Comparison of ENCODE assay signal across 1 cellular context in the genomic region with DNA sequence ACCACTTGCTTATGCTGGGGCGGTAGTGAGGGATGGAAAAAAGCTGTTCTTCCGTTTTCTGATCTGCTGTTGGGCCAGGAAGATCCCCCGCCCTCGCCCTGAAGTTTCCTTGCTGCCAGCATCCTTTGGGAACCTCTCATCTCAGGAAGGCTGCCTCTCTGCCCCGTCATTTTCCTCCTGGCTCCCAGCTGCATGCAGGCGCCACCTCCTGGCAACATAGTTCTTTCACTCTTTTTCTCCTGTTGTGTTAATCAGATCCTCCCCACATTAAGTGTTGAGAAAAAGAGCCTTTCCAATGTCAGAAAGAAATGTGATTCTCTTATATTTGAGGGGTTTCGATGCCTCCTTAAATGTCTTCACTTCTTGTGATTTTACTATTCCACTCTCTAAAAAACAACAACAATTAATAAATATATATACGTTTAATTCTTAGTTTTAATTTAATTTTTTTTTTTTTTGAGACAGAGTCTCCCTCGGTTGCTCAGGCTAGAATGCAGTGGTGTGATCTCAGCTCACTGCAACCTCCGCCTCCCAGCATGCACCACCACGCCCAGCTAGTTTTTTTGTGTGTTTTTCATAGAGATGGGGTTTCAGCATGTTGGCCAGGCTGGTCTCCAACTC.
A peak's percentile ranks its signal among the peaks of the same experiment; 100 is the strongest.
TF ChIP-seq lines count a peak whose summit lies in the region.

No MANE protein-coding gene starts in this region.

TF ChIP-seq in K562, 482 proteins besides CTCF, POLR2A, EP300 and RAD21 (continued from another document and continues in another):
- TF ChIP-seq, protein P1, sequence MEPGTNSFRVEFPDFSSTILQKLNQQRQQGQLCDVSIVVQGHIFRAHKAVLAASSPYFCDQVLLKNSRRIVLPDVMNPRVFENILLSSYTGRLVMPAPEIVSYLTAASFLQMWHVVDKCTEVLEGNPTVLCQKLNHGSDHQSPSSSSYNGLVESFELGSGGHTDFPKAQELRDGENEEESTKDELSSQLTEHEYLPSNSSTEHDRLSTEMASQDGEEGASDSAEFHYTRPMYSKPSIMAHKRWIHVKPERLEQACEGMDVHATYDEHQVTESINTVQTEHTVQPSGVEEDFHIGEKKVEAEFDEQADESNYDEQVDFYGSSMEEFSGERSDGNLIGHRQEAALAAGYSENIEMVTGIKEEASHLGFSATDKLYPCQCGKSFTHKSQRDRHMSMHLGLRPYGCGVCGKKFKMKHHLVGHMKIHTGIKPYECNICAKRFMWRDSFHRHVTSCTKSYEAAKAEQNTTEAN (CRISPR knock-in tag; IDR thresholded peaks at IDR 0.05): no peak
- TF ChIP-seq NFATC3 (IDR thresholded peaks at IDR 0.05) (no peak), HNRNPK (IDR thresholded peaks at IDR 0.05; ENCODE audit: low read depth, low read length, poor library complexity, severe bottlenecking) (no peak), NR2F6 (CRISPR knock-in tag; IDR thresholded peaks at IDR 0.05) (no peak), SLC30A9 (CRISPR knock-in tag; IDR thresholded peaks at IDR 0.05) (no peak), BACH1 (tag; IDR thresholded peaks at IDR 0.05) (no peak), KDM1A (IDR thresholded peaks at IDR 0.05) (no peak), STAT5B (CRISPR knock-in tag; IDR thresholded peaks at IDR 0.05) (no peak), MAFF (IDR thresholded peaks at IDR 0.05; ENCODE audit: low read length) (0 out of 2 replicates have a peak, but pooled peaks have one; percentile 10), NR3C1 (CRISPR knock-in tag; IDR thresholded peaks at IDR 0.05) (no peak), CCNT2 (IDR thresholded peaks at IDR 0.05; ENCODE audit: borderline replicate concordance, extremely low read depth, insufficient read length, low read depth, low read length) (no peak), FOXM1 (IDR thresholded peaks at IDR 0.05; ENCODE audit: low read depth) (no peak), FOXM1 (CRISPR knock-in tag; IDR thresholded peaks at IDR 0.05; ENCODE audit: low read depth) (no peak), SMARCA4 (IDR thresholded peaks at IDR 0.05) (no peak), POLR2AphosphoS5 (IDR thresholded peaks at IDR 0.05; ENCODE audit: control insufficient read depth, insufficient read depth, low read depth, low read length) (no peak), NFRKB (IDR thresholded peaks at IDR 0.05; ENCODE audit: low read depth) (no peak), LEF1 (IDR thresholded peaks at IDR 0.05) (no peak), MAZ (CRISPR knock-in tag; conservative IDR thresholded peaks at IDR 0.05 in 1 of 2, IDR thresholded peaks at IDR 0.05 in 1 of 2) (0 out of 4 replicates have a peak, but pooled peaks of 1 of the 2 experiments have one; percentile 36), MEIS2 (IDR thresholded peaks at IDR 0.05; ENCODE audit: partially characterized antibody) (no peak), SRSF1 (IDR thresholded peaks at IDR 0.05; ENCODE audit: low read depth, low read length) (no peak), CHCHD3 (CRISPR knock-in tag; IDR thresholded peaks at IDR 0.05) (no peak), ZNF551 (CRISPR knock-in tag; IDR thresholded peaks at IDR 0.05) (no peak)
- TF ChIP-seq, protein P2, sequence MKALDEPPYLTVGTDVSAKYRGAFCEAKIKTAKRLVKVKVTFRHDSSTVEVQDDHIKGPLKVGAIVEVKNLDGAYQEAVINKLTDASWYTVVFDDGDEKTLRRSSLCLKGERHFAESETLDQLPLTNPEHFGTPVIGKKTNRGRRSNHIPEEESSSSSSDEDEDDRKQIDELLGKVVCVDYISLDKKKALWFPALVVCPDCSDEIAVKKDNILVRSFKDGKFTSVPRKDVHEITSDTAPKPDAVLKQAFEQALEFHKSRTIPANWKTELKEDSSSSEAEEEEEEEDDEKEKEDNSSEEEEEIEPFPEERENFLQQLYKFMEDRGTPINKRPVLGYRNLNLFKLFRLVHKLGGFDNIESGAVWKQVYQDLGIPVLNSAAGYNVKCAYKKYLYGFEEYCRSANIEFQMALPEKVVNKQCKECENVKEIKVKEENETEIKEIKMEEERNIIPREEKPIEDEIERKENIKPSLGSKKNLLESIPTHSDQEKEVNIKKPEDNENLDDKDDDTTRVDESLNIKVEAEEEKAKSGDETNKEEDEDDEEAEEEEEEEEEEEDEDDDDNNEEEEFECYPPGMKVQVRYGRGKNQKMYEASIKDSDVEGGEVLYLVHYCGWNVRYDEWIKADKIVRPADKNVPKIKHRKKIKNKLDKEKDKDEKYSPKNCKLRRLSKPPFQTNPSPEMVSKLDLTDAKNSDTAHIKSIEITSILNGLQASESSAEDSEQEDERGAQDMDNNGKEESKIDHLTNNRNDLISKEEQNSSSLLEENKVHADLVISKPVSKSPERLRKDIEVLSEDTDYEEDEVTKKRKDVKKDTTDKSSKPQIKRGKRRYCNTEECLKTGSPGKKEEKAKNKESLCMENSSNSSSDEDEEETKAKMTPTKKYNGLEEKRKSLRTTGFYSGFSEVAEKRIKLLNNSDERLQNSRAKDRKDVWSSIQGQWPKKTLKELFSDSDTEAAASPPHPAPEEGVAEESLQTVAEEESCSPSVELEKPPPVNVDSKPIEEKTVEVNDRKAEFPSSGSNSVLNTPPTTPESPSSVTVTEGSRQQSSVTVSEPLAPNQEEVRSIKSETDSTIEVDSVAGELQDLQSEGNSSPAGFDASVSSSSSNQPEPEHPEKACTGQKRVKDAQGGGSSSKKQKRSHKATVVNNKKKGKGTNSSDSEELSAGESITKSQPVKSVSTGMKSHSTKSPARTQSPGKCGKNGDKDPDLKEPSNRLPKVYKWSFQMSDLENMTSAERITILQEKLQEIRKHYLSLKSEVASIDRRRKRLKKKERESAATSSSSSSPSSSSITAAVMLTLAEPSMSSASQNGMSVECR (CRISPR knock-in tag; IDR thresholded peaks at IDR 0.05): no peak
- TF ChIP-seq, protein P3, sequence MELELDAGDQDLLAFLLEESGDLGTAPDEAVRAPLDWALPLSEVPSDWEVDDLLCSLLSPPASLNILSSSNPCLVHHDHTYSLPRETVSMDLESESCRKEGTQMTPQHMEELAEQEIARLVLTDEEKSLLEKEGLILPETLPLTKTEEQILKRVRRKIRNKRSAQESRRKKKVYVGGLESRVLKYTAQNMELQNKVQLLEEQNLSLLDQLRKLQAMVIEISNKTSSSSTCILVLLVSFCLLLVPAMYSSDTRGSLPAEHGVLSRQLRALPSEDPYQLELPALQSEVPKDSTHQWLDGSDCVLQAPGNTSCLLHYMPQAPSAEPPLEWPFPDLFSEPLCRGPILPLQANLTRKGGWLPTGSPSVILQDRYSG (tag; conservative IDR thresholded peaks at IDR 0.05; ENCODE audit: low read depth): no peak
- TF ChIP-seq, protein P4, sequence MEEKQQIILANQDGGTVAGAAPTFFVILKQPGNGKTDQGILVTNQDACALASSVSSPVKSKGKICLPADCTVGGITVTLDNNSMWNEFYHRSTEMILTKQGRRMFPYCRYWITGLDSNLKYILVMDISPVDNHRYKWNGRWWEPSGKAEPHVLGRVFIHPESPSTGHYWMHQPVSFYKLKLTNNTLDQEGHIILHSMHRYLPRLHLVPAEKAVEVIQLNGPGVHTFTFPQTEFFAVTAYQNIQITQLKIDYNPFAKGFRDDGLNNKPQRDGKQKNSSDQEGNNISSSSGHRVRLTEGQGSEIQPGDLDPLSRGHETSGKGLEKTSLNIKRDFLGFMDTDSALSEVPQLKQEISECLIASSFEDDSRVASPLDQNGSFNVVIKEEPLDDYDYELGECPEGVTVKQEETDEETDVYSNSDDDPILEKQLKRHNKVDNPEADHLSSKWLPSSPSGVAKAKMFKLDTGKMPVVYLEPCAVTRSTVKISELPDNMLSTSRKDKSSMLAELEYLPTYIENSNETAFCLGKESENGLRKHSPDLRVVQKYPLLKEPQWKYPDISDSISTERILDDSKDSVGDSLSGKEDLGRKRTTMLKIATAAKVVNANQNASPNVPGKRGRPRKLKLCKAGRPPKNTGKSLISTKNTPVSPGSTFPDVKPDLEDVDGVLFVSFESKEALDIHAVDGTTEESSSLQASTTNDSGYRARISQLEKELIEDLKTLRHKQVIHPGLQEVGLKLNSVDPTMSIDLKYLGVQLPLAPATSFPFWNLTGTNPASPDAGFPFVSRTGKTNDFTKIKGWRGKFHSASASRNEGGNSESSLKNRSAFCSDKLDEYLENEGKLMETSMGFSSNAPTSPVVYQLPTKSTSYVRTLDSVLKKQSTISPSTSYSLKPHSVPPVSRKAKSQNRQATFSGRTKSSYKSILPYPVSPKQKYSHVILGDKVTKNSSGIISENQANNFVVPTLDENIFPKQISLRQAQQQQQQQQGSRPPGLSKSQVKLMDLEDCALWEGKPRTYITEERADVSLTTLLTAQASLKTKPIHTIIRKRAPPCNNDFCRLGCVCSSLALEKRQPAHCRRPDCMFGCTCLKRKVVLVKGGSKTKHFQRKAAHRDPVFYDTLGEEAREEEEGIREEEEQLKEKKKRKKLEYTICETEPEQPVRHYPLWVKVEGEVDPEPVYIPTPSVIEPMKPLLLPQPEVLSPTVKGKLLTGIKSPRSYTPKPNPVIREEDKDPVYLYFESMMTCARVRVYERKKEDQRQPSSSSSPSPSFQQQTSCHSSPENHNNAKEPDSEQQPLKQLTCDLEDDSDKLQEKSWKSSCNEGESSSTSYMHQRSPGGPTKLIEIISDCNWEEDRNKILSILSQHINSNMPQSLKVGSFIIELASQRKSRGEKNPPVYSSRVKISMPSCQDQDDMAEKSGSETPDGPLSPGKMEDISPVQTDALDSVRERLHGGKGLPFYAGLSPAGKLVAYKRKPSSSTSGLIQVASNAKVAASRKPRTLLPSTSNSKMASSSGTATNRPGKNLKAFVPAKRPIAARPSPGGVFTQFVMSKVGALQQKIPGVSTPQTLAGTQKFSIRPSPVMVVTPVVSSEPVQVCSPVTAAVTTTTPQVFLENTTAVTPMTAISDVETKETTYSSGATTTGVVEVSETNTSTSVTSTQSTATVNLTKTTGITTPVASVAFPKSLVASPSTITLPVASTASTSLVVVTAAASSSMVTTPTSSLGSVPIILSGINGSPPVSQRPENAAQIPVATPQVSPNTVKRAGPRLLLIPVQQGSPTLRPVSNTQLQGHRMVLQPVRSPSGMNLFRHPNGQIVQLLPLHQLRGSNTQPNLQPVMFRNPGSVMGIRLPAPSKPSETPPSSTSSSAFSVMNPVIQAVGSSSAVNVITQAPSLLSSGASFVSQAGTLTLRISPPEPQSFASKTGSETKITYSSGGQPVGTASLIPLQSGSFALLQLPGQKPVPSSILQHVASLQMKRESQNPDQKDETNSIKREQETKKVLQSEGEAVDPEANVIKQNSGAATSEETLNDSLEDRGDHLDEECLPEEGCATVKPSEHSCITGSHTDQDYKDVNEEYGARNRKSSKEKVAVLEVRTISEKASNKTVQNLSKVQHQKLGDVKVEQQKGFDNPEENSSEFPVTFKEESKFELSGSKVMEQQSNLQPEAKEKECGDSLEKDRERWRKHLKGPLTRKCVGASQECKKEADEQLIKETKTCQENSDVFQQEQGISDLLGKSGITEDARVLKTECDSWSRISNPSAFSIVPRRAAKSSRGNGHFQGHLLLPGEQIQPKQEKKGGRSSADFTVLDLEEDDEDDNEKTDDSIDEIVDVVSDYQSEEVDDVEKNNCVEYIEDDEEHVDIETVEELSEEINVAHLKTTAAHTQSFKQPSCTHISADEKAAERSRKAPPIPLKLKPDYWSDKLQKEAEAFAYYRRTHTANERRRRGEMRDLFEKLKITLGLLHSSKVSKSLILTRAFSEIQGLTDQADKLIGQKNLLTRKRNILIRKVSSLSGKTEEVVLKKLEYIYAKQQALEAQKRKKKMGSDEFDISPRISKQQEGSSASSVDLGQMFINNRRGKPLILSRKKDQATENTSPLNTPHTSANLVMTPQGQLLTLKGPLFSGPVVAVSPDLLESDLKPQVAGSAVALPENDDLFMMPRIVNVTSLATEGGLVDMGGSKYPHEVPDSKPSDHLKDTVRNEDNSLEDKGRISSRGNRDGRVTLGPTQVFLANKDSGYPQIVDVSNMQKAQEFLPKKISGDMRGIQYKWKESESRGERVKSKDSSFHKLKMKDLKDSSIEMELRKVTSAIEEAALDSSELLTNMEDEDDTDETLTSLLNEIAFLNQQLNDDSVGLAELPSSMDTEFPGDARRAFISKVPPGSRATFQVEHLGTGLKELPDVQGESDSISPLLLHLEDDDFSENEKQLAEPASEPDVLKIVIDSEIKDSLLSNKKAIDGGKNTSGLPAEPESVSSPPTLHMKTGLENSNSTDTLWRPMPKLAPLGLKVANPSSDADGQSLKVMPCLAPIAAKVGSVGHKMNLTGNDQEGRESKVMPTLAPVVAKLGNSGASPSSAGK (IDR thresholded peaks at IDR 0.05): no peak
- TF ChIP-seq, protein P5, sequence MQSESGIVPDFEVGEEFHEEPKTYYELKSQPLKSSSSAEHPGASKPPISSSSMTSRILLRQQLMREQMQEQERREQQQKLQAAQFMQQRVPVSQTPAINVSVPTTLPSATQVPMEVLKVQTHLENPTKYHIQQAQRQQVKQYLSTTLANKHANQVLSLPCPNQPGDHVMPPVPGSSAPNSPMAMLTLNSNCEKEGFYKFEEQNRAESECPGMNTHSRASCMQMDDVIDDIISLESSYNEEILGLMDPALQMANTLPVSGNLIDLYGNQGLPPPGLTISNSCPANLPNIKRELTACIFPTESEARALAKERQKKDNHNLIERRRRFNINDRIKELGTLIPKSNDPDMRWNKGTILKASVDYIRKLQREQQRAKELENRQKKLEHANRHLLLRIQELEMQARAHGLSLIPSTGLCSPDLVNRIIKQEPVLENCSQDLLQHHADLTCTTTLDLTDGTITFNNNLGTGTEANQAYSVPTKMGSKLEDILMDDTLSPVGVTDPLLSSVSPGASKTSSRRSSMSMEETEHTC (IDR thresholded peaks at IDR 0.05): no peak
- TF ChIP-seq, protein P6, sequence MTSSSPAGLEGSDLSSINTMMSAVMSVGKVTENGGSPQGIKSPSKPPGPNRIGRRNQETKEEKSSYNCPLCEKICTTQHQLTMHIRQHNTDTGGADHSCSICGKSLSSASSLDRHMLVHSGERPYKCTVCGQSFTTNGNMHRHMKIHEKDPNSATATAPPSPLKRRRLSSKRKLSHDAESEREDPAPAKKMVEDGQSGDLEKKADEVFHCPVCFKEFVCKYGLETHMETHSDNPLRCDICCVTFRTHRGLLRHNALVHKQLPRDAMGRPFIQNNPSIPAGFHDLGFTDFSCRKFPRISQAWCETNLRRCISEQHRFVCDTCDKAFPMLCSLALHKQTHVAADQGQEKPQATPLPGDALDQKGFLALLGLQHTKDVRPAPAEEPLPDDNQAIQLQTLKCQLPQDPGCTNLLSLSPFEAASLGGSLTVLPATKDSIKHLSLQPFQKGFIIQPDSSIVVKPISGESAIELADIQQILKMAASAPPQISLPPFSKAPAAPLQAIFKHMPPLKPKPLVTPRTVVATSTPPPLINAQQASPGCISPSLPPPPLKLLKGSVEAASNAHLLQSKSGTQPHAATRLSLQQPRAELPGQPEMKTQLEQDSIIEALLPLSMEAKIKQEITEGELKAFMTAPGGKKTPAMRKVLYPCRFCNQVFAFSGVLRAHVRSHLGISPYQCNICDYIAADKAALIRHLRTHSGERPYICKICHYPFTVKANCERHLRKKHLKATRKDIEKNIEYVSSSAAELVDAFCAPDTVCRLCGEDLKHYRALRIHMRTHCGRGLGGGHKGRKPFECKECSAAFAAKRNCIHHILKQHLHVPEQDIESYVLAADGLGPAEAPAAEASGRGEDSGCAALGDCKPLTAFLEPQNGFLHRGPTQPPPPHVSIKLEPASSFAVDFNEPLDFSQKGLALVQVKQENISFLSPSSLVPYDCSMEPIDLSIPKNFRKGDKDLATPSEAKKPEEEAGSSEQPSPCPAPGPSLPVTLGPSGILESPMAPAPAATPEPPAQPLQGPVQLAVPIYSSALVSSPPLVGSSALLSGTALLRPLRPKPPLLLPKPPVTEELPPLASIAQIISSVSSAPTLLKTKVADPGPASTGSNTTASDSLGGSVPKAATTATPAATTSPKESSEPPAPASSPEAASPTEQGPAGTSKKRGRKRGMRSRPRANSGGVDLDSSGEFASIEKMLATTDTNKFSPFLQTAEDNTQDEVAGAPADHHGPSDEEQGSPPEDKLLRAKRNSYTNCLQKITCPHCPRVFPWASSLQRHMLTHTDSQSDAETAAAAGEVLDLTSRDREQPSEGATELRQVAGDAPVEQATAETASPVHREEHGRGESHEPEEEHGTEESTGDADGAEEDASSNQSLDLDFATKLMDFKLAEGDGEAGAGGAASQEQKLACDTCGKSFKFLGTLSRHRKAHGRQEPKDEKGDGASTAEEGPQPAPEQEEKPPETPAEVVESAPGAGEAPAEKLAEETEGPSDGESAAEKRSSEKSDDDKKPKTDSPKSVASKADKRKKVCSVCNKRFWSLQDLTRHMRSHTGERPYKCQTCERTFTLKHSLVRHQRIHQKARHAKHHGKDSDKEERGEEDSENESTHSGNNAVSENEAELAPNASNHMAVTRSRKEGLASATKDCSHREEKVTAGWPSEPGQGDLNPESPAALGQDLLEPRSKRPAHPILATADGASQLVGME (CRISPR knock-in tag; IDR thresholded peaks at IDR 0.05): no peak
